Comparison of ENCODE assay signal across 6 cellular contexts in genomic region chr14:94369766-94370523, GRCh38. TPM values are rescaled to one million over a fixed set of nuclear protein-coding genes. Genes with fewer than 3 reads are reported as not detected.
"Had no signal": no experiment of that assay in that cellular context is flagged by ENCODE, and none has a peak within 500 bp of the region (broad histone marks: within the 10 kb centered on the region; RNA-seq: fewer than 3 reads in every experiment).

No MANE protein-coding gene starts in this region.

RNA-seq across cellular contexts. Expression of gene SERPINA2, which starts 3.4 kb away (rescaled TPM):
- total RNA-seq: HT1080, K562, M059J, Right ventricle myocardium superior, SJSA1 had no signal
- polyA plus RNA-seq: IgD-negative memory B cell, K562 had no signal

RNA-seq across cellular contexts. Expression of gene SERPINA1, which starts 18.5 kb away (rescaled TPM):
- polyA plus RNA-seq: K562 had no signal

RNA-seq across cellular contexts. Expression of gene SERPINA6, which starts 46.8 kb away (rescaled TPM):
- total RNA-seq: K562, Right ventricle myocardium superior, SJSA1 had no signal
- polyA plus RNA-seq: IgD-negative memory B cell, K562 had no signal
